ENCODE assay signal across 1 cellular context in the genomic region with DNA sequence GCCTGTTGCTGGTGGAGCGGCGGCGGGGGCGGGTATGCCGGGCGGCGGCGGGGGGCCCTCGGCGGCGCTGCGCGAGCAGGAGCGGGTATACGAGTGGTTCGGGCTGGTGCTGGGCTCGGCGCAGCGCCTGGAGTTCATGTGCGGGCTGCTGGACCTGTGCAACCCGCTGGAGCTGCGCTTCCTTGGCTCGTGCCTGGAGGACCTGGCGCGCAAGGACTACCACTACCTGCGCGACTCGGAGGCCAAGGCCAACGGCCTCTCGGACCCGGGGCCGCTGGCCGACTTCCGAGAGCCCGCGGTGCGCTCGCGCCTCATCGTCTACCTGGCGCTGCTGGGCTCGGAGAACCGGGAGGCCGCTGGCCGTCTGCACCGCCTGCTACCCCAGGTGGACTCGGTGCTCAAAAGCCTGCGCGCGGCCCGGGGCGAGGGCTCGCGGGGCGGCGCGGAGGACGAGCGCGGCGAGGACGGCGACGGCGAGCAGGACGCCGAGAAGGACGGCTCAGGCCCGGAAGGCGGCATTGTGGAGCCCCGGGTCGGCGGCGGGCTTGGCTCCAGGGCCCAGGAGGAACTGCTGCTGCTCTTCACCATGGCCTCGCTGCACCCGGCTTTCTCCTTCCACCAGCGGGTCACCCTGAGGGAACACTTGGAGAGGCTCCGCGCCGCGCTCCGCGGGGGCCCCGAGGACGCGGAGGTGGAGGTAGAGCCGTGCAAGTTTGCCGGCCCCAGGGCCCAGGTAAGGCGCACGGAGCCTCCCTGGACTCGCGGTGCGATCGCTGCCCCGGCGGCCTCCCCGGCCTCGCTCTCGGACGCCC.
TF ChIP-seq lines count a peak whose summit lies in the region.

No MANE protein-coding gene starts in this region.

TF ChIP-seq in HepG2, 621 proteins besides CTCF, POLR2A, EP300 and RAD21 (continued from another document and continues in another):
- TF ChIP-seq, protein P1, sequence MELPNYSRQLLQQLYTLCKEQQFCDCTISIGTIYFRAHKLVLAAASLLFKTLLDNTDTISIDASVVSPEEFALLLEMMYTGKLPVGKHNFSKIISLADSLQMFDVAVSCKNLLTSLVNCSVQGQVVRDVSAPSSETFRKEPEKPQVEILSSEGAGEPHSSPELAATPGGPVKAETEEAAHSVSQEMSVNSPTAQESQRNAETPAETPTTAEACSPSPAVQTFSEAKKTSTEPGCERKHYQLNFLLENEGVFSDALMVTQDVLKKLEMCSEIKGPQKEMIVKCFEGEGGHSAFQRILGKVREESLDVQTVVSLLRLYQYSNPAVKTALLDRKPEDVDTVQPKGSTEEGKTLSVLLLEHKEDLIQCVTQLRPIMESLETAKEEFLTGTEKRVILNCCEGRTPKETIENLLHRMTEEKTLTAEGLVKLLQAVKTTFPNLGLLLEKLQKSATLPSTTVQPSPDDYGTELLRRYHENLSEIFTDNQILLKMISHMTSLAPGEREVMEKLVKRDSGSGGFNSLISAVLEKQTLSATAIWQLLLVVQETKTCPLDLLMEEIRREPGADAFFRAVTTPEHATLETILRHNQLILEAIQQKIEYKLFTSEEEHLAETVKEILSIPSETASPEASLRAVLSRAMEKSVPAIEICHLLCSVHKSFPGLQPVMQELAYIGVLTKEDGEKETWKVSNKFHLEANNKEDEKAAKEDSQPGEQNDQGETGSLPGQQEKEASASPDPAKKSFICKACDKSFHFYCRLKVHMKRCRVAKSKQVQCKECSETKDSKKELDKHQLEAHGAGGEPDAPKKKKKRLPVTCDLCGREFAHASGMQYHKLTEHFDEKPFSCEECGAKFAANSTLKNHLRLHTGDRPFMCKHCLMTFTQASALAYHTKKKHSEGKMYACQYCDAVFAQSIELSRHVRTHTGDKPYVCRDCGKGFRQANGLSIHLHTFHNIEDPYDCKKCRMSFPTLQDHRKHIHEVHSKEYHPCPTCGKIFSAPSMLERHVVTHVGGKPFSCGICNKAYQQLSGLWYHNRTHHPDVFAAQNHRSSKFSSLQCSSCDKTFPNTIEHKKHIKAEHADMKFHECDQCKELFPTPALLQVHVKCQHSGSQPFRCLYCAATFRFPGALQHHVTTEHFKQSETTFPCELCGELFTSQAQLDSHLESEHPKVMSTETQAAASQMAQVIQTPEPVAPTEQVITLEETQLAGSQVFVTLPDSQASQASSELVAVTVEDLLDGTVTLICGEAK (IDR thresholded peaks at IDR 0.05), result no peak
- TF ChIP-seq, protein P1 (CRISPR knock-in tag; IDR thresholded peaks at IDR 0.05), result peak; percentile 54
- TF ChIP-seq MEF2D (CRISPR knock-in tag; IDR thresholded peaks at IDR 0.05) (no peak), TCF12 (IDR thresholded peaks at IDR 0.05) (no peak), TCF12 (CRISPR knock-in tag; IDR thresholded peaks at IDR 0.05) (no peak), POLR2G (IDR thresholded peaks at IDR 0.05; ENCODE audit: low read depth, low read length) (no peak), SNRNP70 (IDR thresholded peaks at IDR 0.05; ENCODE audit: low read depth, low read length) (no peak), ZNF326 (CRISPR knock-in tag; IDR thresholded peaks at IDR 0.05; ENCODE audit: borderline replicate concordance) (no peak), IRX3 (CRISPR knock-in tag; IDR thresholded peaks at IDR 0.05; ENCODE audit: borderline replicate concordance, low read depth) (no peak), PRMT3 (CRISPR knock-in tag; IDR thresholded peaks at IDR 0.05; ENCODE audit: borderline replicate concordance, low read depth) (no peak), KMT2A (CRISPR knock-in tag; IDR thresholded peaks at IDR 0.05) (peak; percentile 22; the same call in 1 of the 2 replicates), ZNF496 (CRISPR knock-in tag; IDR thresholded peaks at IDR 0.05; ENCODE audit: insufficient replicate concordance) (no peak), NPAS2 (CRISPR knock-in tag; IDR thresholded peaks at IDR 0.05; ENCODE audit: borderline replicate concordance) (no peak), SNAI1 (CRISPR knock-in tag; IDR thresholded peaks at IDR 0.05; ENCODE audit: borderline replicate concordance) (no peak), HNRNPLL (IDR thresholded peaks at IDR 0.05; ENCODE audit: low read depth, low read length, poor library complexity, severe bottlenecking) (peak; percentile 12), ZBTB1 (CRISPR knock-in tag; IDR thresholded peaks at IDR 0.05; ENCODE audit: borderline replicate concordance) (no peak), JDP2 (CRISPR knock-in tag; IDR thresholded peaks at IDR 0.05; ENCODE audit: borderline replicate concordance) (no peak), ZNF446 (CRISPR knock-in tag; IDR thresholded peaks at IDR 0.05) (0 out of 2 replicates have a peak, but pooled peaks have one; percentile 37)
- TF ChIP-seq, protein P2, sequence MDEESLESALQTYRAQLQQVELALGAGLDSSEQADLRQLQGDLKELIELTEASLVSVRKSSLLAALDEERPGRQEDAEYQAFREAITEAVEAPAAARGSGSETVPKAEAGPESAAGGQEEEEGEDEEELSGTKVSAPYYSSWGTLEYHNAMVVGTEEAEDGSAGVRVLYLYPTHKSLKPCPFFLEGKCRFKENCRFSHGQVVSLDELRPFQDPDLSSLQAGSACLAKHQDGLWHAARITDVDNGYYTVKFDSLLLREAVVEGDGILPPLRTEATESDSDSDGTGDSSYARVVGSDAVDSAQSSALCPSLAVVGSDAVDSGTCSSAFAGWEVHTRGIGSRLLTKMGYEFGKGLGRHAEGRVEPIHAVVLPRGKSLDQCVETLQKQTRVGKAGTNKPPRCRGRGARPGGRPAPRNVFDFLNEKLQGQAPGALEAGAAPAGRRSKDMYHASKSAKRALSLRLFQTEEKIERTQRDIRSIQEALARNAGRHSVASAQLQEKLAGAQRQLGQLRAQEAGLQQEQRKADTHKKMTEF (CRISPR knock-in tag; IDR thresholded peaks at IDR 0.05), result no peak
- TF ChIP-seq, protein P3, sequence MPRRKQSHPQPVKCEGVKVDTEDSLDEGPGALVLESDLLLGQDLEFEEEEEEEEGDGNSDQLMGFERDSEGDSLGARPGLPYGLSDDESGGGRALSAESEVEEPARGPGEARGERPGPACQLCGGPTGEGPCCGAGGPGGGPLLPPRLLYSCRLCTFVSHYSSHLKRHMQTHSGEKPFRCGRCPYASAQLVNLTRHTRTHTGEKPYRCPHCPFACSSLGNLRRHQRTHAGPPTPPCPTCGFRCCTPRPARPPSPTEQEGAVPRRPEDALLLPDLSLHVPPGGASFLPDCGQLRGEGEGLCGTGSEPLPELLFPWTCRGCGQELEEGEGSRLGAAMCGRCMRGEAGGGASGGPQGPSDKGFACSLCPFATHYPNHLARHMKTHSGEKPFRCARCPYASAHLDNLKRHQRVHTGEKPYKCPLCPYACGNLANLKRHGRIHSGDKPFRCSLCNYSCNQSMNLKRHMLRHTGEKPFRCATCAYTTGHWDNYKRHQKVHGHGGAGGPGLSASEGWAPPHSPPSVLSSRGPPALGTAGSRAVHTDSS (CRISPR knock-in tag; conservative IDR thresholded peaks at IDR 0.05), result no peak
- TF ChIP-seq, protein P4, sequence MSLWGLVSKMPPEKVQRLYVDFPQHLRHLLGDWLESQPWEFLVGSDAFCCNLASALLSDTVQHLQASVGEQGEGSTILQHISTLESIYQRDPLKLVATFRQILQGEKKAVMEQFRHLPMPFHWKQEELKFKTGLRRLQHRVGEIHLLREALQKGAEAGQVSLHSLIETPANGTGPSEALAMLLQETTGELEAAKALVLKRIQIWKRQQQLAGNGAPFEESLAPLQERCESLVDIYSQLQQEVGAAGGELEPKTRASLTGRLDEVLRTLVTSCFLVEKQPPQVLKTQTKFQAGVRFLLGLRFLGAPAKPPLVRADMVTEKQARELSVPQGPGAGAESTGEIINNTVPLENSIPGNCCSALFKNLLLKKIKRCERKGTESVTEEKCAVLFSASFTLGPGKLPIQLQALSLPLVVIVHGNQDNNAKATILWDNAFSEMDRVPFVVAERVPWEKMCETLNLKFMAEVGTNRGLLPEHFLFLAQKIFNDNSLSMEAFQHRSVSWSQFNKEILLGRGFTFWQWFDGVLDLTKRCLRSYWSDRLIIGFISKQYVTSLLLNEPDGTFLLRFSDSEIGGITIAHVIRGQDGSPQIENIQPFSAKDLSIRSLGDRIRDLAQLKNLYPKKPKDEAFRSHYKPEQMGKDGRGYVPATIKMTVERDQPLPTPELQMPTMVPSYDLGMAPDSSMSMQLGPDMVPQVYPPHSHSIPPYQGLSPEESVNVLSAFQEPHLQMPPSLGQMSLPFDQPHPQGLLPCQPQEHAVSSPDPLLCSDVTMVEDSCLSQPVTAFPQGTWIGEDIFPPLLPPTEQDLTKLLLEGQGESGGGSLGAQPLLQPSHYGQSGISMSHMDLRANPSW (CRISPR knock-in tag; IDR thresholded peaks at IDR 0.05; ENCODE audit: borderline replicate concordance), result no peak
- TF ChIP-seq, protein P5, sequence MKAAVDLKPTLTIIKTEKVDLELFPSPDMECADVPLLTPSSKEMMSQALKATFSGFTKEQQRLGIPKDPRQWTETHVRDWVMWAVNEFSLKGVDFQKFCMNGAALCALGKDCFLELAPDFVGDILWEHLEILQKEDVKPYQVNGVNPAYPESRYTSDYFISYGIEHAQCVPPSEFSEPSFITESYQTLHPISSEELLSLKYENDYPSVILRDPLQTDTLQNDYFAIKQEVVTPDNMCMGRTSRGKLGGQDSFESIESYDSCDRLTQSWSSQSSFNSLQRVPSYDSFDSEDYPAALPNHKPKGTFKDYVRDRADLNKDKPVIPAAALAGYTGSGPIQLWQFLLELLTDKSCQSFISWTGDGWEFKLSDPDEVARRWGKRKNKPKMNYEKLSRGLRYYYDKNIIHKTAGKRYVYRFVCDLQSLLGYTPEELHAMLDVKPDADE (CRISPR knock-in tag; IDR thresholded peaks at IDR 0.05), result no peak
- TF ChIP-seq, protein P6, sequence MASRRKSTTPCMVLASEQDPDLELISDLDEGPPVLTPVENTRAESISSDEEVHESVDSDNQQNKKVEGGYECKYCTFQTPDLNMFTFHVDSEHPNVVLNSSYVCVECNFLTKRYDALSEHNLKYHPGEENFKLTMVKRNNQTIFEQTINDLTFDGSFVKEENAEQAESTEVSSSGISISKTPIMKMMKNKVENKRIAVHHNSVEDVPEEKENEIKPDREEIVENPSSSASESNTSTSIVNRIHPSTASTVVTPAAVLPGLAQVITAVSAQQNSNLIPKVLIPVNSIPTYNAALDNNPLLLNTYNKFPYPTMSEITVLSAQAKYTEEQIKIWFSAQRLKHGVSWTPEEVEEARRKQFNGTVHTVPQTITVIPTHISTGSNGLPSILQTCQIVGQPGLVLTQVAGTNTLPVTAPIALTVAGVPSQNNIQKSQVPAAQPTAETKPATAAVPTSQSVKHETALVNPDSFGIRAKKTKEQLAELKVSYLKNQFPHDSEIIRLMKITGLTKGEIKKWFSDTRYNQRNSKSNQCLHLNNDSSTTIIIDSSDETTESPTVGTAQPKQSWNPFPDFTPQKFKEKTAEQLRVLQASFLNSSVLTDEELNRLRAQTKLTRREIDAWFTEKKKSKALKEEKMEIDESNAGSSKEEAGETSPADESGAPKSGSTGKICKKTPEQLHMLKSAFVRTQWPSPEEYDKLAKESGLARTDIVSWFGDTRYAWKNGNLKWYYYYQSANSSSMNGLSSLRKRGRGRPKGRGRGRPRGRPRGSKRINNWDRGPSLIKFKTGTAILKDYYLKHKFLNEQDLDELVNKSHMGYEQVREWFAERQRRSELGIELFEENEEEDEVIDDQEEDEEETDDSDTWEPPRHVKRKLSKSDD (CRISPR knock-in tag; IDR thresholded peaks at IDR 0.05; ENCODE audit: low read depth), result no peak
- TF ChIP-seq, protein P7, sequence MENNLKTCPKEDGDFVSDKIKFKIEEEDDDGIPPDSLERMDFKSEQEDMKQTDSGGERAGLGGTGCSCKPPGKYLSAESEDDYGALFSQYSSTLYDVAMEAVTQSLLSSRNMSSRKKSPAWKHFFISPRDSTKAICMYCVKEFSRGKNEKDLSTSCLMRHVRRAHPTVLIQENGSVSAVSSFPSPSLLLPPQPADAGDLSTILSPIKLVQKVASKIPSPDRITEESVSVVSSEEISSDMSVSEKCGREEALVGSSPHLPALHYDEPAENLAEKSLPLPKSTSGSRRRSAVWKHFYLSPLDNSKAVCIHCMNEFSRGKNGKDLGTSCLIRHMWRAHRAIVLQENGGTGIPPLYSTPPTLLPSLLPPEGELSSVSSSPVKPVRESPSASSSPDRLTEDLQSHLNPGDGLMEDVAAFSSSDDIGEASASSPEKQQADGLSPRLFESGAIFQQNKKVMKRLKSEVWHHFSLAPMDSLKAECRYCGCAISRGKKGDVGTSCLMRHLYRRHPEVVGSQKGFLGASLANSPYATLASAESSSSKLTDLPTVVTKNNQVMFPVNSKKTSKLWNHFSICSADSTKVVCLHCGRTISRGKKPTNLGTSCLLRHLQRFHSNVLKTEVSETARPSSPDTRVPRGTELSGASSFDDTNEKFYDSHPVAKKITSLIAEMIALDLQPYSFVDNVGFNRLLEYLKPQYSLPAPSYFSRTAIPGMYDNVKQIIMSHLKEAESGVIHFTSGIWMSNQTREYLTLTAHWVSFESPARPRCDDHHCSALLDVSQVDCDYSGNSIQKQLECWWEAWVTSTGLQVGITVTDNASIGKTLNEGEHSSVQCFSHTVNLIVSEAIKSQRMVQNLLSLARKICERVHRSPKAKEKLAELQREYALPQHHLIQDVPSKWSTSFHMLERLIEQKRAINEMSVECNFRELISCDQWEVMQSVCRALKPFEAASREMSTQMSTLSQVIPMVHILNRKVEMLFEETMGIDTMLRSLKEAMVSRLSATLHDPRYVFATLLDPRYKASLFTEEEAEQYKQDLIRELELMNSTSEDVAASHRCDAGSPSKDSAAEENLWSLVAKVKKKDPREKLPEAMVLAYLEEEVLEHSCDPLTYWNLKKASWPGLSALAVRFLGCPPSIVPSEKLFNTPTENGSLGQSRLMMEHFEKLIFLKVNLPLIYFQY (CRISPR knock-in tag; IDR thresholded peaks at IDR 0.05; ENCODE audit: borderline replicate concordance), result no peak
